Comparison of ENCODE assay signal across 10 cellular contexts in the genomic region with DNA sequence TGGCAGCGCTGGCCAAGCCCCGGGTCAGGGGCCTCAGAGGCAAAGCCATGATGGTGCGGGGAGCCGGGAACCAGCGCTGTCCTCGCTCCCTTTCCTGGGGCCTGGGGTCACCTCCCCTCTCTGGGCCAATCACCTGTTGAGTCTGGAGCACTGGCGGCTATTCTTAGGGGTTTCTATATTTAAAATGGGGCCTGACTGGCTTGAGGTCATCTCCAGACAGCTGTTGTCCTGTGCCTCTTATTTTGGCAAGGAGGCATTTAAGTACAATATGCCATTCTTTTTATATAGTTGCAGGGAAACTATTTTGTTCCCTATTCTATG. TPM values are rescaled to one million over a fixed set of nuclear protein-coding genes. Genes with fewer than 3 reads are reported as not detected.
DNase-seq lines count a peak whose midpoint lies in the region; ATAC-seq and TF ChIP-seq lines count a peak whose summit lies in the region.
"Had no signal": no experiment of that assay in that cellular context is flagged by ENCODE, and none has a peak within 500 bp of the region (broad histone marks: within the 10 kb centered on the region; RNA-seq: fewer than 3 reads in every experiment).

Gene COX6A2 (minus strand): TSS at position 84 of the 321 bp plus-strand sequence. CDS start 35 bp downstream, at position 49.

- no peak within 1 kb of the TSS for H3K23ac ChIP-seq in IMR-90 (ENCODE audit: low read depth, low read length)

- H2AFZ ChIP-seq in IMR-90 (replicated peaks; ENCODE audit: low read length, poor library complexity) = peak within 1 kb of the TSS; percentile 61
- no peak within 1 kb of the TSS for H2AFZ ChIP-seq in OCI-LY7 (ENCODE audit: low read length)

- H2BK5ac ChIP-seq in IMR-90 (ENCODE audit: low read depth, low read length, poor library complexity, severe bottlenecking) = no peak within 1 kb of the TSS

- no peak within 1 kb of the TSS for H2BK120ac ChIP-seq in IMR-90 (ENCODE audit: low read depth, low read length)

- H2AK5ac ChIP-seq in IMR-90 (ENCODE audit: low read depth, low read length) = no peak within 1 kb of the TSS

- H3K4me3 ChIP-seq in IMR-90 (ENCODE audit: insufficient read depth, low read depth, low read length) (peak within 1 kb of the TSS; percentile 38), left lung (peak within 1 kb of the TSS; percentile 28 to 32), spleen (peak within 1 kb of the TSS in 5 of 8 donors; percentile 22 to 64 (median 32)), OCI-LY7 (ENCODE audit: low read depth, low read length, poor library complexity, severe bottlenecking) (no peak within 1 kb of the TSS)

- H3K27ac ChIP-seq in IMR-90 (ENCODE audit: insufficient read depth, low read length) (no peak within 1 kb of the TSS), left lung (no peak within 1 kb of the TSS), spleen (no peak within 1 kb of the TSS), OCI-LY7 (ENCODE audit: low read depth, low read length, poor library complexity, severe bottlenecking) (no peak within 1 kb of the TSS)

- no peaks in the 10 kb centered on the region for H3K9me1 ChIP-seq in IMR-90 (ENCODE audit: insufficient read depth, low read length)

- H4K20me1 ChIP-seq in IMR-90 (ENCODE audit: insufficient read depth, low read length) (no peaks in the 10 kb centered on the region), OCI-LY7 (ENCODE audit: insufficient read depth, low read length) (no peaks in the 10 kb centered on the region)

- CTCF ChIA-PET in IMR-90 (lab: Yijun Ruan, JAX) (interaction anchor here (1.2 kb wide), 1 partner anchor 11 kb away, joined by 3 read pairs; no protein-coding TSS in a partner anchor), OCI-LY7 (lab: Charles Lee; ENCODE audit: unreplicated experiment) (no interaction called here)

- BruUV-seq in IMR-90 (replicated peaks; lab: Mats Ljungman, UMichigan) (no TSS peak), OCI-LY7 (replicated peaks; lab: Mats Ljungman, UMichigan) (no TSS peak)

- DNase-seq in IMR-90 (no peak), cerebellar cortex (ENCODE audit: low spot score) (peak; percentile 18), left lung (no peak), spleen (no peak), OCI-LY7 (ENCODE audit: low spot score) (no peak), SHP77 (lab: John Stamatoyannopoulos, UW) (no peak)
- DNase-seq: NCI-H345 had no signal

- no peak within 1 kb of the TSS for H3K18ac ChIP-seq in IMR-90 (ENCODE audit: low read depth, low read length)

- H3K4ac ChIP-seq in IMR-90 (ENCODE audit: low read depth, low read length) = no peak within 1 kb of the TSS

- 60% methylated on average over 1 of the region's 7 CpGs; no CpG with 5 or more reads in 1 of the 2 experiments for WGBS in IMR-90 (ENCODE audit: extremely low coverage in 2 of 2, insufficient read length in 1 of 2), 2 experiments
- WGBS in spleen, 5 donors = 78 to 93% (median 80%) methylated on average over 5 to 7 of the region's 7 CpGs

- TF ChIP-seq RAD21 in IMR-90 (IDR thresholded peaks at IDR 0.05; ENCODE audit: low read length) = no peak

- H3K4me1 ChIP-seq in IMR-90 (ENCODE audit: control insufficient read depth, insufficient read depth, low read length) (no peaks in the 10 kb centered on the region), left lung (peaks cover 4% of the 10 kb centered on the region in 2 donors), spleen (peaks cover 0 to 17% (median 7%) of the 10 kb centered on the region in 6 donors), OCI-LY7 (ENCODE audit: insufficient read depth, low read length, poor library complexity, severe bottlenecking) (no peaks in the 10 kb centered on the region)

- peak within 1 kb of the TSS; percentile 66 for H3K4me2 ChIP-seq in IMR-90 (ENCODE audit: low read depth, low read length)
- H3K4me2 ChIP-seq in OCI-LY7 (ENCODE audit: low read length) = no peak within 1 kb of the TSS

- TF ChIP-seq CTCF in IMR-90 (conservative IDR thresholded peaks at IDR 0.05; ENCODE audit: low read depth, low read length) (no peak), left lung (IDR thresholded peaks at IDR 0.05) (no peak), spleen (IDR thresholded peaks at IDR 0.05 in 8 of 11, conservative IDR thresholded peaks at IDR 0.05 in 3 of 11) (no peak), OCI-LY7 (conservative IDR thresholded peaks at IDR 0.05; ENCODE audit: low read length) (no peak)

- TF ChIP-seq POLR2A in IMR-90 (IDR thresholded peaks at IDR 0.05; ENCODE audit: low read depth, low read length) (no peak), spleen (IDR thresholded peaks at IDR 0.05) (no peak)

- in situ Hi-C loops in IMR-90 (cut with MboI; ENCODE audit: low sequenced_read_pairs) = no loop called here

- no peak within 1 kb of the TSS for H4K91ac ChIP-seq in IMR-90 (ENCODE audit: insufficient read depth, low read depth, low read length)

- H3K79me1 ChIP-seq in IMR-90 (ENCODE audit: low read depth in 1 of 2, low read length in 2 of 2) = no peaks in the 10 kb centered on the region

- no peaks in the 10 kb centered on the region for H3K9me2 ChIP-seq in OCI-LY7 (ENCODE audit: insufficient read depth, low read length)

- no peak for ATAC-seq in IMR-90 (ENCODE audit: low read depth)
- no peak for ATAC-seq in left lung
- no peak for ATAC-seq in HG02798 (IDR thresholded peaks at IDR 0.05; ENCODE audit: poor library complexity, unreplicated experiment)
- no peak for ATAC-seq in GM19395 (IDR thresholded peaks at IDR 0.05; ENCODE audit: unreplicated experiment)

- H3K27me3 ChIP-seq in IMR-90 (ENCODE audit: control insufficient read depth, insufficient read depth, low read length) (peaks cover 25% of the 10 kb centered on the region), left lung (peaks cover 0 to 22% of the 10 kb centered on the region in 2 donors), spleen (replicated peaks in 1 of 7) (peaks cover 0 to 12% (median 0%) of the 10 kb centered on the region in 7 donors)

- H3K36me3 ChIP-seq in IMR-90 (ENCODE audit: control insufficient read depth, insufficient read depth, low read length) (no peaks in the 10 kb centered on the region), left lung (no peaks in the 10 kb centered on the region), spleen (no peaks in the 10 kb centered on the region), OCI-LY7 (ENCODE audit: insufficient read depth, low read length) (no peaks in the 10 kb centered on the region)

- no peak within 1 kb of the TSS for H2BK20ac ChIP-seq in IMR-90 (ENCODE audit: low read depth, low read length)

- no peak within 1 kb of the TSS for H3K56ac ChIP-seq in IMR-90 (ENCODE audit: extremely low read depth, insufficient read depth, low read length)

- no peak within 1 kb of the TSS for H3K14ac ChIP-seq in IMR-90 (replicated peaks; ENCODE audit: low read depth, low read length)

- H3K9me3 ChIP-seq in IMR-90 (ENCODE audit: control insufficient read depth, insufficient read depth, low read length) (no peaks in the 10 kb centered on the region; the same call in 1 of the 2 replicates), left lung (no peaks in the 10 kb centered on the region), spleen (no peaks in the 10 kb centered on the region), OCI-LY7 (ENCODE audit: low read length) (no peaks in the 10 kb centered on the region)

- H4K5ac ChIP-seq in IMR-90 (ENCODE audit: low read depth, low read length) = no peak within 1 kb of the TSS

- POLR2A ChIA-PET in IMR-90 (lab: Charles Lee; ENCODE audit: unreplicated experiment) = no interaction called here
- POLR2A ChIA-PET in OCI-LY7 (lab: Charles Lee) = interaction anchor here (0.6 kb wide), 1 partner anchor 63 kb away, joined by 4 read pairs; no protein-coding TSS in a partner anchor

- intact Hi-C loops in IMR-90 (cut with micrococcal nuclease) = no loop called here
- intact Hi-C loops in left lung (cut with DNase I) = no loop called here
- intact Hi-C loops in spleen (cut with DNase I; ENCODE audit: low total_unique reads) = no loop called here
- intact Hi-C loops in OCI-LY7 (cut with micrococcal nuclease; ENCODE audit: unreplicated experiment) = no loop called here

- no peak within 1 kb of the TSS for H2AK9ac ChIP-seq in IMR-90 (replicated peaks; ENCODE audit: low read depth, low read length, poor library complexity)

- H4K8ac ChIP-seq in IMR-90 (ENCODE audit: low read depth in 2 of 2, low read length in 2 of 2) = no peak within 1 kb of the TSS

- H3K9ac ChIP-seq in IMR-90 (ENCODE audit: low read depth, low read length) = no peak within 1 kb of the TSS

- H3K79me2 ChIP-seq in OCI-LY7 (ENCODE audit: insufficient read depth, low read depth, low read length) = no peaks in the 10 kb centered on the region

- H2BK15ac ChIP-seq in IMR-90 (ENCODE audit: low read depth, low read length) = no peak within 1 kb of the TSS

- dilution Hi-C loops in IMR-90 (cut with HindIII; ENCODE audit: low sequenced_read_pairs, unreplicated experiment) = no loop called here

TF ChIP-seq in IMR-90, 13 proteins besides CTCF, POLR2A, EP300 and RAD21 (continues in another document):
- no peak for TF ChIP-seq MAZ (IDR thresholded peaks at IDR 0.05; ENCODE audit: borderline replicate concordance, low read depth, low read length)
- no peak for TF ChIP-seq BHLHE40 (IDR thresholded peaks at IDR 0.05; ENCODE audit: low read depth, low read length)
- TF ChIP-seq FOS (IDR thresholded peaks at IDR 0.05; ENCODE audit: low read depth, low read length) = no peak
- TF ChIP-seq, protein P1, sequence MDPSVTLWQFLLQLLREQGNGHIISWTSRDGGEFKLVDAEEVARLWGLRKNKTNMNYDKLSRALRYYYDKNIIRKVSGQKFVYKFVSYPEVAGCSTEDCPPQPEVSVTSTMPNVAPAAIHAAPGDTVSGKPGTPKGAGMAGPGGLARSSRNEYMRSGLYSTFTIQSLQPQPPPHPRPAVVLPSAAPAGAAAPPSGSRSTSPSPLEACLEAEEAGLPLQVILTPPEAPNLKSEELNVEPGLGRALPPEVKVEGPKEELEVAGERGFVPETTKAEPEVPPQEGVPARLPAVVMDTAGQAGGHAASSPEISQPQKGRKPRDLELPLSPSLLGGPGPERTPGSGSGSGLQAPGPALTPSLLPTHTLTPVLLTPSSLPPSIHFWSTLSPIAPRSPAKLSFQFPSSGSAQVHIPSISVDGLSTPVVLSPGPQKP (IDR thresholded peaks at IDR 0.05; ENCODE audit: borderline replicate concordance, low read depth, low read length) = no peak
- TF ChIP-seq RCOR1 (IDR thresholded peaks at IDR 0.05; ENCODE audit: insufficient replicate concordance, low read length) = no peak
- no peak for TF ChIP-seq RFX5 (IDR thresholded peaks at IDR 0.05; ENCODE audit: low read depth, low read length)
- no peak for TF ChIP-seq CEBPB (IDR thresholded peaks at IDR 0.05; ENCODE audit: low read depth, low read length)

RNA-seq across cellular contexts. Expression of gene COX6A2, which starts in this region (rescaled TPM):
- total RNA-seq in IMR-90 (2012; rRNA removed) (not detected in 2 replicates), left lung (under 1 TPM in 1 of 2 donors, not detected in 1; 0.67 TPM), spleen (not detected), OCI-LY7 (2022) (not detected in 2 replicates)
- polyA plus RNA-seq in IMR-90 (2012; rRNA removed) (not detected in 2 replicates), spleen (under 1 TPM in 2 of 3 donors, not detected in 1; 0.79 to 0.80 TPM)
- not detected in 2 replicates for polyA plus RNA-seq in IMR-90 (2012; cell fraction: cytosol; rRNA removed)
- polyA plus RNA-seq in IMR-90 (2012; cell fraction: nucleus; rRNA removed; ENCODE audit: low replicate concordance) = not detected in 2 replicates
- not detected in 2 replicates for total RNA-seq in OCI-LY7 (2014; rRNA removed; shearing (Covaris generic))
- total RNA-seq: mesothelial cell of epicardium had no signal
